26 cellular contexts compared by ENCODE assay signal in the genomic region with DNA sequence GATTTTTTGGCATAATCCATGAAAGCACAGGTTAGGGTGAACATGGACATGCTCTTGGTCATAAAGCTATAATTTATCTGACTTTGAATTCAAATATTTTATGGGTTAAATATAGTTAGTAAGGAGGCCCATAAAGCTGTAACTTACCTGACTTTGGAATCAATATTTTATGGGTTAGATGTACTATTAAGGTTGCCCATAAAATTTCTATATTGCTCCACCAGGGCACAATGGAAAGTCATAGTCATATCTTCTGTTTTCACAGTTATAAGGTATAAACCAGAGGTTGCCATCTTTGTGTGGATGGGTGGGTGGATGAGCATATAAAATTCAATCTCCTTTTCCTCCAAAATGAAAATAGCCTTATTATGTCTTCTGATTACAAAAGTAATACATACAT.
"Had no signal": no experiment of that assay in that cellular context is flagged by ENCODE, and none has a peak within 500 bp of the region (broad histone marks: within the 10 kb centered on the region; RNA-seq: fewer than 3 reads in every experiment).

No MANE protein-coding gene starts in this region.

- H3K9me3 ChIP-seq: stomach, suprapubic skin, testis, thoracic aorta, thyroid gland, tibial artery, tibial nerve, transverse colon, upper lobe of left lung, upper lobe of right lung, uterus, vagina had no signal

- ATAC-seq: stimulated activated effector memory CD8-positive, alpha-beta T cell treated with anti-CD3 and anti-CD28 coated beads, Interleukin-12 subunit alpha, Interleukin-12 subunit beta, amount 100 ng/mL, for 72 hours; stimulated activated memory B cell treated with anti-CD40 and anti-IgM and Interleukin-4, amounts not matched to agents 10 μg/mL and 1 μg/mL and 100 μg/mL, for 72 hours; stimulated activated naive B cell treated with anti-CD40 and anti-IgM and Interleukin-4, amounts not matched to agents 10 μg/mL and 1 μg/mL and 100 μg/mL, for 72 hours; stimulated activated naive CD8-positive, alpha-beta T cell treated with anti-CD3 and anti-CD28 coated beads, Interleukin-15, amount 100 ng/mL, for 72 hours; stimulated activated naive CD8-positive, alpha-beta T cell treated with anti-CD3 and anti-CD28 coated beads, Interleukin-15, Interleukin-2, amounts not matched to agents 100 U/mL and 50 U/mL, for 24 hours; upper lobe of right lung had no signal

- H3K27me3 ChIP-seq: stomach, suprapubic skin, testis, thyroid gland, tibial artery, tibial nerve, transverse colon, upper lobe of left lung, upper lobe of right lung, uterus, vagina had no signal

- DNase-seq: stimulated activated CD4-positive, alpha-beta T cell treated with anti-CD3 and anti-CD28 coated beads, Interleukin-2, amount 100 ng/mL, for 48 hours; stimulated activated CD4-positive, alpha-beta T cell treated with anti-CD3 and anti-CD28 coated beads, Interleukin-4, amount 100 ng/mL, for 1 hour; stimulated activated CD4-positive, alpha-beta T cell treated with anti-CD3 and anti-CD28 coated beads, Interleukin-4, amount 100 ng/mL, for 24 hours; stimulated activated CD4-positive, alpha-beta T cell treated with anti-CD3 and anti-CD28 coated beads, Interleukin-4, amount 100 ng/mL, for 4 hours; stimulated activated CD8-positive, alpha-beta memory T cell treated with anti-CD3 and anti-CD28 coated beads, Interleukin-4, amount 100 ng/mL, for 48 hours; stimulated activated naive B cell treated with anti-CD40 and anti-IgM and Interleukin-4, amounts not matched to agents 10 μg/mL and 1 μg/mL and 100 μg/mL, for 72 hours; stimulated activated naive CD4-positive, alpha-beta T cell; stimulated activated naive CD4-positive, alpha-beta T cell treated with Interleukin-2 at 50 U/mL for 16 hours; stimulated activated naive CD8-positive, alpha-beta T cell treated with anti-CD3 and anti-CD28 coated beads, Interleukin-15, amount 100 ng/mL, for 72 hours; stimulated activated naive CD8-positive, alpha-beta T cell treated with anti-CD3 and anti-CD28 coated beads, Interleukin-15, Interleukin-2, amounts not matched to agents 100 U/mL and 50 U/mL, for 24 hours; stomach; substantia nigra; testis; thyroid gland; tibial artery; transverse colon; trophoblast cell; upper lobe of left lung; upper lobe of right lung; uterus had no signal

- H3K36me3 ChIP-seq: stomach, suprapubic skin, thoracic aorta, thyroid gland, tibial artery, tibial nerve, transverse colon, upper lobe of left lung, upper lobe of right lung, uterus, vagina had no signal

- H3K4me1 ChIP-seq: suprapubic skin, testis, tibial artery, tibial nerve, upper lobe of left lung, upper lobe of right lung, uterus, vagina had no signal

- H3K4me3 ChIP-seq: stomach, suprapubic skin, testis, thoracic aorta, thyroid gland, tibial artery, tibial nerve, transverse colon, upper lobe of left lung, upper lobe of right lung, uterus, vagina had no signal

- H3K27ac ChIP-seq: stomach, suprapubic skin, testis, thoracic aorta, thyroid gland, tibial artery, tibial nerve, transverse colon, upper lobe of left lung, upper lobe of right lung, uterus, vagina had no signal
